ENCODE assay signal across 25 cellular contexts in the genomic region with DNA sequence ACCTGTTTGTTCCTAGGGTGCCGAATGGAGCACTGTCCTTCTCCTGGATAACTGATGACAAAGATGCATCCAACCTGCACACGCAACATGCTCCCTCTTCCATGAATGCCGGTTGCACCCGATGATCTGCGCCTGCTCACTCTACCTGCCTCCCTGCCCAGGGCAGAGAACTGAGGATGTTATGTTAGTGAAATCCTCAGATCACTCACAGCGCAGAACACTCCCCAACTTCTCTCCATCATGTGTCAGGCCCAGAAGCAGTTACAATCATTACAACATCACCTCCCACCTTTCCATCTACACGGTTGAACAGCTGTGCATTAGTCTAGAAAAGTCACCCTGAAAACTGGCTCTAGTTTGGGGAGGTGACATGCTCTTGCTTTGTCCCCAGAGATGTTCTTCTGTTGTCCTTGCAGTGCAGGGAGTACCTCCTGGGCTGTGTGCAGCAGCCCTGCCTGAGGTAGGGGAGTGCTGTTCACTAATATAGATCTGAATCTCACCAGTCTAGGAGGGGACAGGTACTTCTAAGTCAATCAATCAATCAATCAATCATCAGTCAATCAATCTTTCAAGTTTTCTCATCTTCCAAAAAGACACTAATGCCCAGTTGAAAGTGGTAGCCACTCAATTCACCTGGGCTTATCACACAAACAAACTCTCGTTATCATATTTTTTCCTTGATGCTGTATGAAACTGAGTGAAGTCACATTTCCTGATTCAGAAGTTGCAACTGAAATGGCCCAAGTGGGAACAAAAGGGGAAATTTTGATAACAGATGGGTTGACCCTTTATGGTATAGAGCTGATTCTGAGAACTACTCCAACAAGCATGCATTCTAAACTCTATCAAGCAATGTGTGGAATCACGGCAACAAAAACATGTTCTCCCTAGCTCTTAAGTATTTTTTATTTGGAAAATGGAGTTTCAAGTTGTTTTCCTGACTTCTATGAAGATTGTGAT. TPM values are rescaled to one million over a fixed set of nuclear protein-coding genes. Genes with fewer than 3 reads are reported as not detected.
A peak's percentile ranks its signal among the peaks of the same experiment; 100 is the strongest.
DNase-seq lines count a peak whose midpoint lies in the region; ATAC-seq, FAIRE-seq and TF ChIP-seq lines count a peak whose summit lies in the region.
"Had no signal": no experiment of that assay in that cellular context is flagged by ENCODE, and none has a peak within 500 bp of the region (broad histone marks: within the 10 kb centered on the region; RNA-seq: fewer than 3 reads in every experiment).

No MANE protein-coding gene starts in this region.

- no peaks in the 10 kb centered on the region for H3K9me3 ChIP-seq in BLaER1 treated with 17β-estradiol and CSF1 and Interleukin-3, amounts not matched to agents 10 nM and 100 nM (replicated peaks in 1 of 11)
- H3K9me3 ChIP-seq: pancreas, SJCRH30 had no signal

- no peak overlapping the region for H3K4me3 Mint-ChIP-seq in nephron
- H3K4me3 Mint-ChIP-seq: activated naive CD4-positive, alpha-beta T cell treated with anti-CD3 and anti-CD28 coated beads, Interleukin-2, amount 50 U/mL, for 24 hours; CD4-positive, alpha-beta memory T cell; WTC11 had no signal

- H3K4me1 ChIP-seq in BLaER1 treated with 17β-estradiol and CSF1 and Interleukin-3, amounts not matched to agents 10 nM and 100 nM, result peaks cover 15 to 28% (median 20%) of the 10 kb centered on the region in 10 experiments
- H3K4me1 ChIP-seq: pancreas had no signal

- peak; percentile 23 for FAIRE-seq in bronchial epithelial cell (lab: Jason Lieb, UNC)
- FAIRE-seq: pancreas had no signal

- DNase-seq in GM13977 (ENCODE audit: low spot score) (peak; percentile 27), bronchial epithelial cell (ENCODE audit: low read depth) (no peak)
- no peak for DNase-seq in activated CD4-positive, CD25-positive, alpha-beta regulatory T cell (lab: John Stamatoyannopoulos, UW)
- DNase-seq in stimulated activated naive CD4-positive, alpha-beta T cell (lab: John Stamatoyannopoulos, UW), result no peak
- DNase-seq: activated CD4-positive, alpha-beta T cell treated with anti-CD3 and anti-CD28 coated beads, Interleukin-2, amount 50 U/mL, for 48 hours; CD4-positive, alpha-beta memory T cell; dermis blood vessel endothelial cell; islet precursor cell; mammary epithelial cell; NCI-H187; NCI-H774; pancreas; SJCRH30; stimulated activated CD4-positive, alpha-beta T cell treated with anti-CD3 and anti-CD28 coated beads, Interleukin-2, amount 100 ng/mL, for 24 hours; stimulated activated naive CD8-positive, alpha-beta T cell treated with anti-CD3 and anti-CD28 coated beads, Interleukin-15, Interleukin-2, amounts not matched to agents 100 U/mL and 50 U/mL, for 24 hours had no signal

- peak overlapping the region in 8 of 11 experiments; percentile 5 to 75 (median 48); a peak in 9 of 22 replicates for H3K4me2 ChIP-seq in BLaER1 treated with 17β-estradiol and CSF1 and Interleukin-3, amounts not matched to agents 10 nM and 100 nM

- in situ Hi-C loops in GM13977 (cut with MboI; ENCODE audit: low pct_unique_long_range_greater_than_20kb, low sequenced_read_pairs, unreplicated experiment), result no loop called here

- H4K20me1 ChIP-seq in BLaER1 treated with 17β-estradiol and CSF1 and Interleukin-3, amounts not matched to agents 10 nM and 100 nM, result no peaks in the 10 kb centered on the region

- no peaks in the 10 kb centered on the region for H3K36me3 ChIP-seq in BLaER1 treated with 17β-estradiol and CSF1 and Interleukin-3, amounts not matched to agents 10 nM and 100 nM
- H3K36me3 ChIP-seq in bronchial epithelial cell (ENCODE audit: control insufficient read depth, insufficient read depth, low read length), result no peaks in the 10 kb centered on the region
- H3K36me3 ChIP-seq: pancreas, SJCRH30 had no signal

- H3K27me3 Mint-ChIP-seq in nephron (ENCODE audit: low read depth), result peaks cover 10% of the 10 kb centered on the region

- H3K27me3 ChIP-seq in BLaER1 treated with 17β-estradiol and CSF1 and Interleukin-3, amounts not matched to agents 10 nM and 100 nM, result no peaks in the 10 kb centered on the region
- H3K27me3 ChIP-seq in bronchial epithelial cell (ENCODE audit: control insufficient read depth, insufficient read depth, low read length), result peaks cover 3% of the 10 kb centered on the region
- H3K27me3 ChIP-seq: SJCRH30 had no signal

- peak overlapping the region; percentile 93 to 96 (median 95) for H3K27ac Mint-ChIP-seq in nephron
- H3K27ac Mint-ChIP-seq: activated naive CD4-positive, alpha-beta T cell treated with anti-CD3 and anti-CD28 coated beads, Interleukin-2, amount 50 U/mL, for 24 hours; CD4-positive, alpha-beta memory T cell; WTC11 had no signal

- H3K4me1 Mint-ChIP-seq in nephron, result peaks cover 65% of the 10 kb centered on the region

- ATAC-seq in GM21381 (IDR thresholded peaks at IDR 0.05; ENCODE audit: unreplicated experiment) (no peak), HG03159 (IDR thresholded peaks at IDR 0.05; ENCODE audit: unreplicated experiment) (no peak)
- ATAC-seq: HCT116, pancreas, WTC11 had no signal

- no peak overlapping the region for H3K27ac ChIP-seq in BLaER1 treated with 17β-estradiol and CSF1 and Interleukin-3, amounts not matched to agents 10 nM and 100 nM
- H3K27ac ChIP-seq: pancreas, SJCRH30 had no signal

- H3K4me3 ChIP-seq in BLaER1 treated with 17β-estradiol and CSF1 and Interleukin-3, amounts not matched to agents 10 nM and 100 nM, result no peak overlapping the region
- H3K4me3 ChIP-seq in bronchial epithelial cell (ENCODE audit: low read depth, low read length), result no peak overlapping the region
- H3K4me3 ChIP-seq: pancreas, SJCRH30 had no signal

- no peaks in the 10 kb centered on the region for H3K36me3 Mint-ChIP-seq in nephron (ENCODE audit: low read depth)
- H3K36me3 Mint-ChIP-seq: activated naive CD4-positive, alpha-beta T cell treated with anti-CD3 and anti-CD28 coated beads, Interleukin-2, amount 50 U/mL, for 24 hours; type B pancreatic cell; WTC11 had no signal

- TF ChIP-seq CTCF in GM13977 (IDR thresholded peaks at IDR 0.05; ENCODE audit: extremely low read depth, insufficient read depth, missing control alignments) (no peak), bronchial epithelial cell (IDR thresholded peaks at IDR 0.05; ENCODE audit: insufficient read depth, low read length, severe bottlenecking) (no peak), nephron (IDR thresholded peaks at IDR 0.05; ENCODE audit: unreplicated experiment in 3 of 3) (no peak)

- H3K9me3 Mint-ChIP-seq in nephron, result no peaks in the 10 kb centered on the region
- H3K9me3 Mint-ChIP-seq: activated naive CD4-positive, alpha-beta T cell treated with anti-CD3 and anti-CD28 coated beads, Interleukin-2, amount 50 U/mL, for 24 hours; type B pancreatic cell; WTC11 had no signal

- H3K9ac ChIP-seq in BLaER1 treated with 17β-estradiol and CSF1 and Interleukin-3, amounts not matched to agents 10 nM and 100 nM, result no peak overlapping the region

RNA-seq across cellular contexts. Expression of gene ISLR, which starts 15.4 kb away (rescaled TPM):
- 0.26 and 0.53 TPM in 2 replicates for total RNA-seq in bronchial epithelial cell
- total RNA-seq: CD4-positive, alpha-beta memory T cell had no signal

RNA-seq across cellular contexts. Expression of gene ISLR2, which starts 27.8 kb away (rescaled TPM):
- not detected in 2 replicates for total RNA-seq in bronchial epithelial cell
- total RNA-seq: CD4-positive, alpha-beta memory T cell; dermis blood vessel endothelial cell; fibroblast of villous mesenchyme; myocyte; SJCRH30 had no signal

RNA-seq across cellular contexts. Expression of gene STRA6, which starts 44.4 kb away (rescaled TPM):
- 0.26 TPM in 2 replicates for total RNA-seq in bronchial epithelial cell
- total RNA-seq: CD4-positive, alpha-beta memory T cell; myocyte had no signal
